In the genomic region with DNA sequence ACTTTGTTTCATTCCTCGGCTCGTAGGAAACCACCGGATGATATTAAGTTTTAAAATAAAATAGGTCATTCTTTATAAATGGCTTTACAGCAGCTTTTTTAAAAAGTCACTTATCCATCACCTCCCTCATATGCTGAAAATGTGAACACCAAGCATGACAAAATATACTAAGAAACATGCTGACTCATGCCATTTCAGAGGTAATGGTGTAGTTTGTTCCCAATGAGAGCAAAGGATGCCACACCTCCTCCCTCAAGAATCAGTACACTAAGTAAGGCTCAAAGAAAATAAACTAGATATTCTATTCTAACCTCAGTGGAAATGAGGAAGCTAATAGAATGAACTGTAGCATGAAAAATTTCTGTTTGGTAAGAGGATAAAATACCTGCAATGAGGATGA, we compare ENCODE assay signal across 18 cellular contexts. TPM values are rescaled to one million over a fixed set of nuclear protein-coding genes. Genes with fewer than 3 reads are reported as not detected.
"Had no signal": no experiment of that assay in that cellular context is flagged by ENCODE, and none has a peak within 500 bp of the region (broad histone marks: within the 10 kb centered on the region; RNA-seq: fewer than 3 reads in every experiment).

No MANE protein-coding gene starts in this region.

- H3K4me1 ChIP-seq: suprapubic skin had no signal

- H3K27me3 ChIP-seq: brain microvascular endothelial cell, gastrocnemius medialis, neutrophil, sigmoid colon, suprapubic skin had no signal

- H3K4me3 ChIP-seq: dorsolateral prefrontal cortex, gastrocnemius medialis, lung, sigmoid colon, suprapubic skin had no signal

- ATAC-seq: activated naive CD4-positive, alpha-beta T cell treated with anti-CD3 and anti-CD28 coated beads, Interleukin-2, amount 50 U/mL, for 72 hours; activated T-cell treated with anti-CD3 and anti-CD28 coated beads, Interleukin-2, amount 50 U/mL, for 4 hours; naive thymus-derived CD4-positive, alpha-beta T cell; stimulated activated naive CD8-positive, alpha-beta T cell treated with anti-CD3 and anti-CD28 coated beads, Interleukin-15, Interleukin-2, amounts not matched to agents 100 U/mL and 50 U/mL, for 24 hours; T-cell had no signal

- H3K9me3 ChIP-seq: gastrocnemius medialis, neutrophil, sigmoid colon, suprapubic skin had no signal

- H3K27ac ChIP-seq: brain microvascular endothelial cell, dorsolateral prefrontal cortex, neutrophil, sigmoid colon, suprapubic skin, VCaP had no signal

- H3K36me3 ChIP-seq: brain microvascular endothelial cell, gastrocnemius medialis, neutrophil, sigmoid colon, suprapubic skin had no signal

- DNase-seq: activated CD4-positive, alpha-beta memory T cell treated with anti-CD3 and anti-CD28 coated beads for 36 hours; activated effector memory CD4-positive, alpha-beta T cell treated with anti-CD3 and anti-CD28 coated beads, Interleukin-2, amount 50 U/mL, for 16 hours; activated T-cell treated with anti-CD3 and anti-CD28 coated beads, Interleukin-2, amount 50 U/mL, for 4 hours; brain microvascular endothelial cell; dorsolateral prefrontal cortex; hippocampal formation; midbrain; naive thymus-derived CD4-positive, alpha-beta T cell; sigmoid colon; stimulated activated CD4-positive, alpha-beta T cell treated with anti-CD3 and anti-CD28 coated beads, Interleukin-2, amount 100 ng/mL, for 48 hours; stimulated activated naive CD8-positive, alpha-beta T cell treated with anti-CD3 and anti-CD28 coated beads, Interleukin-15, Interleukin-2, amounts not matched to agents 100 U/mL and 50 U/mL, for 24 hours; T-cell had no signal

RNA-seq across cellular contexts. Expression of gene DIO2, which starts 5.5 kb away (rescaled TPM):
- total RNA-seq: activated CD4-positive, alpha-beta memory T cell treated with anti-CD3 and anti-CD28 coated beads for 36 hours; activated T-cell treated with anti-CD3 and anti-CD28 coated beads, Interleukin-2, amount 50 U/mL, for 4 hours; naive thymus-derived CD4-positive, alpha-beta T cell; T-cell had no signal
- polyA plus RNA-seq: naive thymus-derived CD4-positive, alpha-beta T cell had no signal
